19 cellular contexts compared by ENCODE assay signal in genomic region chr2:151032741-151033152, GRCh38.
DNase-seq lines count a peak whose midpoint lies in the region; ATAC-seq and TF ChIP-seq lines count a peak whose summit lies in the region.
"Had no signal": no experiment of that assay in that cellular context is flagged by ENCODE, and none has a peak within 500 bp of the region (broad histone marks: within the 10 kb centered on the region; RNA-seq: fewer than 3 reads in every experiment).

No MANE protein-coding gene starts in this region.

- intact Hi-C loops in MCF 10A (cut with micrococcal nuclease) (no loop called here), breast epithelium (cut with DNase I; ENCODE audit: low total_unique reads) (no loop called here), CD14-positive monocyte (cut with micrococcal nuclease) (no loop called here)

- H3K4me1 ChIP-seq in breast epithelium, result no peaks in the 10 kb centered on the region
- peaks cover 0 to 2% (median 0%) of the 10 kb centered on the region in 4 donors for H3K4me1 ChIP-seq in upper lobe of left lung
- H3K4me1 ChIP-seq: A549, lower lobe of right lung had no signal

- H3K27ac Mint-ChIP-seq in MCF 10A (ENCODE audit: low read depth, unreplicated experiment) (no peak overlapping the region), CD14-positive monocyte (no peak overlapping the region)
- H3K27ac Mint-ChIP-seq: activated CD4-positive, alpha-beta memory T cell treated with anti-CD3 and anti-CD28 coated beads for 36 hours; stimulated activated effector memory CD8-positive, alpha-beta T cell treated with anti-CD3 and anti-CD28 coated beads, Interleukin-12 subunit alpha, Interleukin-12 subunit beta, amount 100 ng/mL, for 72 hours had no signal

- H3K27me3 ChIP-seq in breast epithelium, result no peaks in the 10 kb centered on the region
- no peaks in the 10 kb centered on the region for H3K27me3 ChIP-seq in upper lobe of left lung
- H3K27me3 ChIP-seq: vagina had no signal

- WGBS in upper lobe of left lung, 2 donors, result 79 to 82% methylated on average over 2 of the region's 2 CpGs

- H3K27me3 Mint-ChIP-seq in MCF 10A (ENCODE audit: insufficient read depth, unreplicated experiment) (no peaks in the 10 kb centered on the region), CD14-positive monocyte (ENCODE audit: low read depth in 3 of 3) (peaks cover 0 to 2% (median 0%) of the 10 kb centered on the region in 3 donors)

- no peaks in the 10 kb centered on the region for H3K9me3 ChIP-seq in breast epithelium
- H3K9me3 ChIP-seq in upper lobe of left lung, result no peaks in the 10 kb centered on the region
- H3K9me3 ChIP-seq: A549, lower lobe of right lung, vagina had no signal

- DNase-seq in MCF 10A (ENCODE audit: unreplicated experiment) (peak; percentile 53), breast epithelium (ENCODE audit: low spot score in 2 of 2) (no peak), fibroblast of mammary gland (ENCODE audit: low read depth) (peak; percentile 98), upper lobe of left lung (no peak), CD14-positive monocyte (ENCODE audit: low spot score) (no peak), GM13976 (ENCODE audit: low spot score) (no peak)
- DNase-seq: activated CD4-positive, alpha-beta memory T cell treated with anti-CD3 and anti-CD28 coated beads for 36 hours; activated naive CD4-positive, alpha-beta T cell; cortex of kidney; DND-41; hypothalamus; KBM-7; lower lobe of right lung; NCI-H187 treated with DMSO at 0.1 percent for 48 hours had no signal

- H3K4me1 Mint-ChIP-seq in MCF 10A (ENCODE audit: insufficient read depth, unreplicated experiment), result peaks cover 15% of the 10 kb centered on the region
- no peaks in the 10 kb centered on the region for H3K4me1 Mint-ChIP-seq in CD14-positive monocyte
- H3K4me1 Mint-ChIP-seq: stimulated activated effector memory CD8-positive, alpha-beta T cell treated with anti-CD3 and anti-CD28 coated beads, Interleukin-12 subunit alpha, Interleukin-12 subunit beta, amount 100 ng/mL, for 72 hours had no signal

- in situ Hi-C loops in GM13976 (cut with MboI; ENCODE audit: low sequenced_read_pairs, unreplicated experiment), result loop anchor here (25.0 kb wide), 1 partner anchor 1445 kb away; the partner anchor contains the start of gene MMADHC

- no TSS peak for BruUV-seq in MCF 10A (replicated peaks; lab: Mats Ljungman, UMichigan)

- H3K36me3 Mint-ChIP-seq in MCF 10A (ENCODE audit: insufficient read depth, unreplicated experiment), result no peaks in the 10 kb centered on the region
- H3K36me3 Mint-ChIP-seq in CD14-positive monocyte, result no peaks in the 10 kb centered on the region
- H3K36me3 Mint-ChIP-seq: activated CD4-positive, alpha-beta memory T cell treated with anti-CD3 and anti-CD28 coated beads for 36 hours; stimulated activated effector memory CD8-positive, alpha-beta T cell treated with anti-CD3 and anti-CD28 coated beads, Interleukin-12 subunit alpha, Interleukin-12 subunit beta, amount 100 ng/mL, for 72 hours had no signal

- ATAC-seq in SK-N-SH treated with all-trans-retinoic acid at 6 μM for 48 hours (peak; percentile 72), upper lobe of left lung (ENCODE audit: low FRiP score in 2 of 2) (peak; percentile 31 to 38), GM21447 (IDR thresholded peaks at IDR 0.05; ENCODE audit: unreplicated experiment) (no peak)
- ATAC-seq: A549; stimulated activated effector memory CD8-positive, alpha-beta T cell treated with anti-CD3 and anti-CD28 coated beads, Interleukin-12 subunit alpha, Interleukin-12 subunit beta, amount 100 ng/mL, for 72 hours had no signal

- no peak overlapping the region for H3K4me3 Mint-ChIP-seq in MCF 10A (ENCODE audit: unreplicated experiment)
- no peak overlapping the region for H3K4me3 Mint-ChIP-seq in CD14-positive monocyte
- H3K4me3 Mint-ChIP-seq: activated CD4-positive, alpha-beta memory T cell treated with anti-CD3 and anti-CD28 coated beads for 36 hours; stimulated activated effector memory CD8-positive, alpha-beta T cell treated with anti-CD3 and anti-CD28 coated beads, Interleukin-12 subunit alpha, Interleukin-12 subunit beta, amount 100 ng/mL, for 72 hours had no signal

- no peak for TF ChIP-seq EP300 in upper lobe of left lung (IDR thresholded peaks at IDR 0.05)

- no peak for TF ChIP-seq POLR2A in breast epithelium (IDR thresholded peaks at IDR 0.05)
- TF ChIP-seq POLR2A in upper lobe of left lung (IDR thresholded peaks at IDR 0.05), result no peak

- H3K36me3 ChIP-seq in breast epithelium (no peaks in the 10 kb centered on the region), upper lobe of left lung (no peaks in the 10 kb centered on the region)
- H3K36me3 ChIP-seq: lower lobe of right lung, vagina had no signal

- POLR2A ChIA-PET in MCF 10A (lab: Yijun Ruan, JAX), result interaction anchor here (1.1 kb wide), 1 partner anchor 554 kb away, joined by 6 read pairs; no protein-coding TSS in a partner anchor

- CTCF ChIA-PET in MCF 10A (lab: Yijun Ruan, JAX), result interaction anchor here (0.6 to 2.5 kb wide), 3 partner anchors 10 to 496 kb away, joined by 3 to 13 read pairs (median 3); no protein-coding TSS in a partner anchor

- H3K9me3 Mint-ChIP-seq in MCF 10A (ENCODE audit: unreplicated experiment) (no peaks in the 10 kb centered on the region), CD14-positive monocyte (peaks cover 0 to 9% (median 3%) of the 10 kb centered on the region in 7 donors)
- H3K9me3 Mint-ChIP-seq: activated CD4-positive, alpha-beta memory T cell treated with anti-CD3 and anti-CD28 coated beads for 36 hours; stimulated activated effector memory CD8-positive, alpha-beta T cell treated with anti-CD3 and anti-CD28 coated beads, Interleukin-12 subunit alpha, Interleukin-12 subunit beta, amount 100 ng/mL, for 72 hours had no signal

- H3K4me3 ChIP-seq in breast epithelium, result no peak overlapping the region
- H3K4me3 ChIP-seq in fibroblast of mammary gland (ENCODE audit: control insufficient read depth, low read depth, low read length), result no peak overlapping the region
- no peak overlapping the region for H3K4me3 ChIP-seq in upper lobe of left lung
- H3K4me3 ChIP-seq: A549, lower lobe of right lung, vagina had no signal

- TF ChIP-seq CTCF in MCF 10A (IDR thresholded peaks at IDR 0.05; ENCODE audit: unreplicated experiment), result no peak
- no peak for TF ChIP-seq CTCF in breast epithelium (IDR thresholded peaks at IDR 0.05)
- no peak for TF ChIP-seq CTCF in fibroblast of mammary gland (conservative IDR thresholded peaks at IDR 0.05; ENCODE audit: control insufficient read depth, insufficient read depth, low read depth, low read length)
- no peak for TF ChIP-seq CTCF in upper lobe of left lung (IDR thresholded peaks at IDR 0.05)
- no peak for TF ChIP-seq CTCF in CD14-positive monocyte (IDR thresholded peaks at IDR 0.05)
- TF ChIP-seq CTCF in GM13976 (IDR thresholded peaks at IDR 0.05; ENCODE audit: borderline replicate concordance, control extremely low read depth, extremely low read depth, insufficient read depth, missing control alignments), result no peak

- H3K27ac ChIP-seq in breast epithelium (no peak overlapping the region), upper lobe of left lung (no peak overlapping the region)
- H3K27ac ChIP-seq: A549, lower lobe of right lung, vagina had no signal

TF ChIP-seq in SK-N-SH treated with all-trans-retinoic acid at 6 μM for 48 hours, 23 proteins besides CTCF, POLR2A, EP300 and RAD21:
- no peak for TF ChIP-seq ZC3H10 (CRISPR knock-in tag; IDR thresholded peaks at IDR 0.05)
- TF ChIP-seq GLIS3 (CRISPR knock-in tag; IDR thresholded peaks at IDR 0.05), result no peak
- no peak for TF ChIP-seq ZFP3 (CRISPR knock-in tag; IDR thresholded peaks at IDR 0.05)
- no peak for TF ChIP-seq TSHZ2 (CRISPR knock-in tag; IDR thresholded peaks at IDR 0.05)
- TF ChIP-seq ARNTL (CRISPR knock-in tag; IDR thresholded peaks at IDR 0.05; ENCODE audit: borderline replicate concordance, low read depth), result no peak
- TF ChIP-seq CSDC2 (CRISPR knock-in tag; IDR thresholded peaks at IDR 0.05), result no peak
- TF ChIP-seq TOX (CRISPR knock-in tag; IDR thresholded peaks at IDR 0.05; ENCODE audit: borderline replicate concordance), result no peak
- TF ChIP-seq OSR1 (CRISPR knock-in tag; IDR thresholded peaks at IDR 0.05), result no peak

Comparison
In these comparisons a context has a peak if more than half of its experiments do, and no peak if none do; other contexts are left out.
1. DNase-seq: peak in MCF 10A (single experiment) and fibroblast of mammary gland (single experiment); none in breast epithelium (0 of 2), upper lobe of left lung (0 of 2), CD14-positive monocyte (single experiment) and GM13976 (single experiment).